2 cellular contexts compared by ENCODE assay signal in the genomic region with DNA sequence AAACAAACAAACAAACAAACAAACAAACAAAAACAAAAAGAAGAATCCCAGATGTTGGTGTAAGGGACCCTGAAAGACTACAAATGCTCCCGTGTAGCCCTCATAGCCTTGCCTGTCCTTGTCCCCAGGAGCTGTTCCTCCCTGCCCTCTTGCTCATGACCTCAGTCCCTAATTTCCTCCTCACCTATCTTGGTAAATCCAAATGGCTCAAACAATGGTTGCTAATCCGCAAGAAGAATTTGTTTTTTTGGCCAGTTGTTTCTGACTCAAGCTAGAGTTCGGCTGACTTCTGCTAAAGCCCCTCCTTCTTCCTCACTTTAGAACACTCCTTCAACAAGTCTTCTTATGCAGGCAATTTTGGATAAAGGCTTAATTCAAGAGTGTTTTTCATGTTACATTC.
TF ChIP-seq lines count a peak whose summit lies in the region.

No MANE protein-coding gene starts in this region.

TF ChIP-seq in GM23338, 12 proteins besides CTCF, POLR2A, EP300 and RAD21:
- TF ChIP-seq JUNB (IDR thresholded peaks at IDR 0.05; ENCODE audit: unreplicated experiment): no peak
- TF ChIP-seq, protein P1, sequence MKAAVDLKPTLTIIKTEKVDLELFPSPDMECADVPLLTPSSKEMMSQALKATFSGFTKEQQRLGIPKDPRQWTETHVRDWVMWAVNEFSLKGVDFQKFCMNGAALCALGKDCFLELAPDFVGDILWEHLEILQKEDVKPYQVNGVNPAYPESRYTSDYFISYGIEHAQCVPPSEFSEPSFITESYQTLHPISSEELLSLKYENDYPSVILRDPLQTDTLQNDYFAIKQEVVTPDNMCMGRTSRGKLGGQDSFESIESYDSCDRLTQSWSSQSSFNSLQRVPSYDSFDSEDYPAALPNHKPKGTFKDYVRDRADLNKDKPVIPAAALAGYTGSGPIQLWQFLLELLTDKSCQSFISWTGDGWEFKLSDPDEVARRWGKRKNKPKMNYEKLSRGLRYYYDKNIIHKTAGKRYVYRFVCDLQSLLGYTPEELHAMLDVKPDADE (IDR thresholded peaks at IDR 0.05): no peak
- TF ChIP-seq STAT1 (IDR thresholded peaks at IDR 0.05; ENCODE audit: unreplicated experiment): no peak
- TF ChIP-seq ZNF114 (CRISPR knock-in tag; IDR thresholded peaks at IDR 0.05): no peak

TF ChIP-seq in H1, 55 proteins besides CTCF, POLR2A, EP300 and RAD21:
- TF ChIP-seq KDM1A (IDR thresholded peaks at IDR 0.05; ENCODE audit: borderline replicate concordance, low read length) (no peak), RXRA (IDR thresholded peaks at IDR 0.05; ENCODE audit: insufficient read depth, low read depth, low read length) (no peak), RNF2 (IDR thresholded peaks at IDR 0.05; ENCODE audit: borderline replicate concordance, low read depth, low read length, missing control alignments, poor library complexity, severe bottlenecking) (no peak), HDAC2 (IDR thresholded peaks at IDR 0.05; ENCODE audit: borderline replicate concordance in 1 of 2, low read depth in 2 of 2, low read length in 2 of 2) (no peak), NRF1 (IDR thresholded peaks at IDR 0.05; ENCODE audit: low read depth, low read length) (no peak), TCF12 (IDR thresholded peaks at IDR 0.05; ENCODE audit: low read depth, low read length) (no peak), POU5F1 (IDR thresholded peaks at IDR 0.05; ENCODE audit: low read depth, low read length) (no peak)
